In genomic region chr16:48156790-48157209, GRCh38 we compare ENCODE assay signal across 8 cellular contexts. TPM values are rescaled to one million over a fixed set of nuclear protein-coding genes. Genes with fewer than 3 reads are reported as not detected.
DNase-seq lines count a peak whose midpoint lies in the region; ATAC-seq and TF ChIP-seq lines count a peak whose summit lies in the region.

No MANE protein-coding gene starts in this region.

- WGBS in aorta, 2 donors, result 12% methylated on average over 16 of the region's 16 CpGs

- POLR2A ChIA-PET in AG04450 (lab: Yijun Ruan, JAX), result no interaction called here

- no peak overlapping the region for H3K27ac Mint-ChIP-seq in T-helper 17 cell

- H3K36me3 Mint-ChIP-seq in T-helper 17 cell (ENCODE audit: low read depth), result no peaks in the 10 kb centered on the region

- H3K27ac ChIP-seq in AG04450 (ENCODE audit: low read depth, low read length) (no peak overlapping the region), left ventricle myocardium inferior (replicated peaks) (peak overlapping the region; percentile 64), aorta (ENCODE audit: low read depth in 1 of 2, low read length in 2 of 2) (no peak overlapping the region)

- intact Hi-C loops in left ventricle myocardium inferior (cut with micrococcal nuclease), result no loop called here
- intact Hi-C loops in aorta (cut with DNase I), result loop anchor here (2.0 to 5.0 kb wide), 2 partner anchors 1014 kb away; partner anchors contain the start of gene NETO2 (in 2 of the 2)

- H3K27me3 Mint-ChIP-seq in T-helper 17 cell, result peaks cover 40% of the 10 kb centered on the region

- ATAC-seq in GM18909 (IDR thresholded peaks at IDR 0.05; ENCODE audit: poor library complexity, unreplicated experiment), result peak; percentile 45
- peak; percentile 82 for ATAC-seq in T-helper 17 cell
- peak; percentile 81 for ATAC-seq in aorta (ENCODE audit: low FRiP score)

- peak overlapping the region; percentile 45 for H3K4me3 Mint-ChIP-seq in T-helper 17 cell

- DNase-seq in AG04450 (ENCODE audit: low read depth, low spot score) (peak; percentile 68), NCI-H1092 (lab: John Stamatoyannopoulos, UW) (peak; percentile 29), T-helper 17 cell (peak; percentile 67 to 79 (median 71)), amniotic epithelial cell (ENCODE audit: low read depth) (peak; percentile 67), left ventricle myocardium inferior (peak; percentile 83), renal cortical epithelial cell (ENCODE audit: low read depth) (peak; percentile 52), aorta (peak; percentile 83 to 94)

- H3K27me3 ChIP-seq in AG04450 (ENCODE audit: control insufficient read depth, insufficient read depth, low read length) (no peaks in the 10 kb centered on the region), left ventricle myocardium inferior (ENCODE audit: low read depth) (no peaks in the 10 kb centered on the region), aorta (ENCODE audit: control insufficient read depth in 1 of 2, insufficient read depth in 2 of 2, low read length in 1 of 2) (no peaks in the 10 kb centered on the region)

- CTCF ChIA-PET in AG04450 (lab: Charles Lee), result interaction anchor here (0.6 to 5.7 kb wide), 26 partner anchors 8 to 1484 kb away, joined by 3 to 74 read pairs (median 4); partner anchors contain the start of gene NETO2

- H3K9me3 ChIP-seq in AG04450 (ENCODE audit: control insufficient read depth, insufficient read depth, low read length) (no peaks in the 10 kb centered on the region), T-helper 17 cell (ENCODE audit: control insufficient read depth, low read length, poor library complexity, severe bottlenecking) (no peaks in the 10 kb centered on the region), left ventricle myocardium inferior (replicated peaks) (no peaks in the 10 kb centered on the region), aorta (ENCODE audit: control insufficient read depth, low read length) (no peaks in the 10 kb centered on the region)

- H3K4me3 ChIP-seq in AG04450 (ENCODE audit: low read depth, low read length) (no peak overlapping the region), left ventricle myocardium inferior (peak overlapping the region; percentile 38), aorta (ENCODE audit: low read length in 2 of 2) (no peak overlapping the region)

- H3K4me1 Mint-ChIP-seq in T-helper 17 cell, result no peaks in the 10 kb centered on the region

- H3K4me1 ChIP-seq in left ventricle myocardium inferior, result peaks cover 15% of the 10 kb centered on the region
- no peaks in the 10 kb centered on the region for H3K4me1 ChIP-seq in aorta (ENCODE audit: control insufficient read depth in 1 of 2, insufficient read depth in 2 of 2, low read length in 2 of 2)

- TF ChIP-seq CTCF in AG04450 (IDR thresholded peaks at IDR 0.05; ENCODE audit: low read depth, low read length) (peak; percentile 94), left ventricle myocardium inferior (IDR thresholded peaks at IDR 0.05; ENCODE audit: borderline replicate concordance) (peak; percentile 98)

- H3K36me3 ChIP-seq in left ventricle myocardium inferior, result no peaks in the 10 kb centered on the region
- no peaks in the 10 kb centered on the region for H3K36me3 ChIP-seq in aorta (ENCODE audit: control insufficient read depth in 1 of 2, insufficient read depth in 2 of 2, low read length in 1 of 2)

RNA-seq across cellular contexts. Expression of gene ABCC12, which starts 1.0 kb away (rescaled TPM):
- polyA plus RNA-seq in AG04450 (2011; rRNA removed) (not detected in 2 replicates), aorta (under 1 TPM in 1 of 2 donors, not detected in 1; 0.05 TPM)
- not detected in 2 replicates for polyA minus RNA-seq in AG04450 (2011; rRNA and poly(A)+ RNA removed)
- total RNA-seq in T-helper 17 cell (not detected), left ventricle myocardium inferior (not detected), renal cortical epithelial cell (not detected in 2 replicates), aorta (not detected)

Comparison
In these comparisons a context has a peak if more than half of its experiments do, and no peak if none do; other contexts are left out.
1. DNase-seq: peak in every context shown above with its lines; median percentile 88 in aorta; 83 in left ventricle myocardium inferior; 71 in T-helper 17 cell; 68 in AG04450; 67 in amniotic epithelial cell; 52 in renal cortical epithelial cell; 29 in NCI-H1092.